Comparison of ENCODE assay signal across 20 cellular contexts in genomic region chr14:102652194-102652593, GRCh38. TPM values are rescaled to one million over a fixed set of nuclear protein-coding genes. Genes with fewer than 3 reads are reported as not detected.
A peak's percentile ranks its signal among the peaks of the same experiment; 100 is the strongest.
DNase-seq lines count a peak whose midpoint lies in the region; FAIRE-seq and TF ChIP-seq lines count a peak whose summit lies in the region.
"Had no signal": no experiment of that assay in that cellular context is flagged by ENCODE, and none has a peak within 500 bp of the region (broad histone marks: within the 10 kb centered on the region; RNA-seq: fewer than 3 reads in every experiment).

No MANE protein-coding gene starts in this region.

- peaks cover 96% of the 10 kb centered on the region for H3K79me2 ChIP-seq in PC-9 (ENCODE audit: low read depth)

- H3F3A ChIP-seq in PC-9 (ENCODE audit: insufficient read depth, low read depth): peaks cover 54% of the 10 kb centered on the region

- H4K20me1 ChIP-seq in PC-9 (ENCODE audit: insufficient read depth): peaks cover 38% of the 10 kb centered on the region

- no peak overlapping the region for H2AFZ ChIP-seq in PC-9

- peak overlapping the region; percentile 8 for H3K27ac Mint-ChIP-seq in chondrocyte (ENCODE audit: unreplicated experiment)
- H3K27ac Mint-ChIP-seq in osteocyte (ENCODE audit: unreplicated experiment): peak overlapping the region; percentile 60
- H3K27ac Mint-ChIP-seq: activated naive CD4-positive, alpha-beta T cell treated with anti-CD3 and anti-CD28 coated beads for 36 hours; endodermal cell had no signal

- H3K4me2 ChIP-seq in PC-9: no peak overlapping the region

- H3K4me1 Mint-ChIP-seq in chondrocyte (ENCODE audit: low read depth) (peaks cover 37% of the 10 kb centered on the region), osteocyte (ENCODE audit: unreplicated experiment) (peaks cover 38% of the 10 kb centered on the region)
- H3K4me1 Mint-ChIP-seq: endodermal cell had no signal

- intact Hi-C loops in PC-9 (cut with micrococcal nuclease; ENCODE audit: unreplicated experiment): no loop called here

- no peaks in the 10 kb centered on the region for H3K27me3 Mint-ChIP-seq in chondrocyte (ENCODE audit: low read depth)
- H3K27me3 Mint-ChIP-seq in osteocyte (ENCODE audit: unreplicated experiment): no peaks in the 10 kb centered on the region

- TF ChIP-seq CTCF in PC-9 (conservative IDR thresholded peaks at IDR 0.05) (no peak), chondrocyte (IDR thresholded peaks at IDR 0.05) (no peak), osteocyte (IDR thresholded peaks at IDR 0.05) (no peak)

- DNase-seq in G401 (ENCODE audit: low spot score) (peak; percentile 26), PC-9 (no peak), chondrocyte (ENCODE audit: low spot score) (no peak), osteocyte (ENCODE audit: extremely low spot score, unreplicated experiment) (no peak), frontal cortex (ENCODE audit: low spot score in 2 of 2) (no peak), KG1 (lab: John Stamatoyannopoulos, UW) (no peak)
- no peak for DNase-seq in activated CD8-positive, alpha-beta memory T cell treated with anti-CD3 and anti-CD28 coated beads, Interleukin-2, amount 50 U/mL, for 48 hours
- DNase-seq: activated CD4-positive, alpha-beta T cell treated with anti-CD3 and anti-CD28 coated beads for 48 hours; activated naive CD4-positive, alpha-beta T cell treated with anti-CD3 and anti-CD28 coated beads for 36 hours; activated T-cell treated with anti-CD3 and anti-CD28 coated beads, Interleukin-2, amount 50 U/mL, for 4 hours; amniotic stem cell; cortex of kidney; endodermal cell; foreskin melanocyte; left cardiac atrium; mammary epithelial cell; NCI-H187; stimulated activated naive CD4-positive, alpha-beta T cell treated with Interleukin-2 at 50 U/mL for 16 hours had no signal

- peaks cover 4% of the 10 kb centered on the region for H3K9me3 Mint-ChIP-seq in chondrocyte (ENCODE audit: low read depth)
- H3K9me3 Mint-ChIP-seq in osteocyte (ENCODE audit: unreplicated experiment): no peaks in the 10 kb centered on the region

- BruUV-seq in PC-9 (replicated peaks; lab: Mats Ljungman, UMichigan): no TSS peak

- in situ Hi-C loops in G401 (cut with HindIII; ENCODE audit: low sequenced_read_pairs): no loop called here

- CTCF ChIA-PET in PC-9 (lab: Charles Lee): no interaction called here

- no peaks in the 10 kb centered on the region for H3K27me3 ChIP-seq in PC-9 (ENCODE audit: insufficient read depth, low read depth)

- H3K36me3 ChIP-seq in PC-9 (ENCODE audit: low read depth): no peaks in the 10 kb centered on the region

- peaks cover 7% of the 10 kb centered on the region; the same call in 1 of the 2 replicates for H3K9me3 ChIP-seq in PC-9 (ENCODE audit: insufficient read depth, low read depth)

- no peak for FAIRE-seq in frontal cortex (lab: Jason Lieb, UNC)
- FAIRE-seq: bronchial epithelial cell, GM12891 had no signal

- no peaks in the 10 kb centered on the region for H3K9me2 ChIP-seq in PC-9 (ENCODE audit: insufficient read depth)

- H3K4me3 Mint-ChIP-seq in chondrocyte (ENCODE audit: unreplicated experiment) (no peak overlapping the region), osteocyte (ENCODE audit: unreplicated experiment) (no peak overlapping the region)
- H3K4me3 Mint-ChIP-seq: activated naive CD4-positive, alpha-beta T cell treated with anti-CD3 and anti-CD28 coated beads for 36 hours; activated T-cell treated with anti-CD3 and anti-CD28 coated beads, Interleukin-2, amount 50 U/mL, for 4 hours; endodermal cell had no signal

- no peaks in the 10 kb centered on the region for H3K36me3 Mint-ChIP-seq in chondrocyte (ENCODE audit: low read depth)
- no peaks in the 10 kb centered on the region for H3K36me3 Mint-ChIP-seq in osteocyte (ENCODE audit: unreplicated experiment)

- POLR2A ChIA-PET in PC-9 (lab: Charles Lee; ENCODE audit: unreplicated experiment): interaction anchor here (0.5 to 0.6 kb wide), 2 partner anchors 11 to 461 kb away, joined by 3 to 5 read pairs; no protein-coding TSS in a partner anchor

- no peak overlapping the region for H3K4me3 ChIP-seq in PC-9

- peaks cover 27% of the 10 kb centered on the region for H3K4me1 ChIP-seq in PC-9 (replicated peaks; ENCODE audit: insufficient read depth)

- peak overlapping the region; percentile 1 for H3K27ac ChIP-seq in PC-9

RNA-seq across cellular contexts. Expression of gene RCOR1, which starts 59.7 kb away (rescaled TPM):
- 19.0 and 29.0 TPM in 2 replicates for total RNA-seq in G401 (2014; rRNA removed; shearing (Covaris generic))
- 54.2 and 67.2 TPM in 2 replicates for total RNA-seq in PC-9 (2021)
- 19.6 to 25.2 TPM (median 23.7 TPM) in 3 replicates for total RNA-seq in chondrocyte
- 23.6 and 27.4 TPM in 2 replicates for total RNA-seq in osteocyte
- total RNA-seq in frontal cortex: 7.3 TPM
